8 cellular contexts compared by ENCODE assay signal in genomic region chr17:44775136-44775837, GRCh38. TPM values are rescaled to one million over a fixed set of nuclear protein-coding genes. Genes with fewer than 3 reads are reported as not detected.
DNase-seq lines count a peak whose midpoint lies in the region; ATAC-seq and TF ChIP-seq lines count a peak whose summit lies in the region.

No MANE protein-coding gene starts in this region.

- 0% methylated on average over 16 of the region's 50 CpGs for WGBS in right lobe of liver (ENCODE audit: insufficient coverage, low coverage, low lambda C conversion rate, missing lambda C conversion rate)

- ATAC-seq in GM19043 (IDR thresholded peaks at IDR 0.05; ENCODE audit: low read depth, unreplicated experiment) (peak; percentile 92), HG03354 (IDR thresholded peaks at IDR 0.05; ENCODE audit: poor library complexity, severe bottlenecking, unreplicated experiment) (peak; percentile 86), right lobe of liver (peak; percentile 93 to 96 (median 95))

- H3K9me3 ChIP-seq in right lobe of liver = no peaks in the 10 kb centered on the region

- peak overlapping the region; percentile 45 to 59 (median 57) for H3K4me3 ChIP-seq in right lobe of liver

- H3K27ac Mint-ChIP-seq in activated CD4-positive, alpha-beta T cell treated with anti-CD3 and anti-CD28 coated beads, Interleukin-2, amount 10 ng/mL, durations not matched to agents 24 days and 14 days = peak overlapping the region; percentile 81

- no peaks in the 10 kb centered on the region for H3K36me3 Mint-ChIP-seq in activated CD4-positive, alpha-beta T cell treated with anti-CD3 and anti-CD28 coated beads, Interleukin-2, amount 10 ng/mL, durations not matched to agents 24 days and 14 days (ENCODE audit: low read depth)

- TF ChIP-seq CTCF in right lobe of liver (IDR thresholded peaks at IDR 0.05) = no peak

- peaks cover 14% of the 10 kb centered on the region for H3K4me1 Mint-ChIP-seq in activated CD4-positive, alpha-beta T cell treated with anti-CD3 and anti-CD28 coated beads, Interleukin-2, amount 10 ng/mL, durations not matched to agents 24 days and 14 days

- intact Hi-C loops in activated CD4-positive, alpha-beta T cell treated with anti-CD3 and anti-CD28 coated beads, Interleukin-2, amount 10 ng/mL, durations not matched to agents 24 days and 14 days (cut with micrococcal nuclease) = loop anchor here (1.0 to 10.0 kb wide), 4 partner anchors 54 to 248 kb away; no protein-coding TSS in a partner anchor
- intact Hi-C loops in right lobe of liver (cut with DNase I) = loop anchor here (2.0 to 10.0 kb wide), 3 partner anchors 90 to 340 kb away; no protein-coding TSS in a partner anchor

- no peaks in the 10 kb centered on the region for H3K36me3 ChIP-seq in right lobe of liver

- peaks cover 0 to 13% (median 3%) of the 10 kb centered on the region in 4 donors for H3K4me1 ChIP-seq in right lobe of liver

- no peaks in the 10 kb centered on the region for H3K9me3 Mint-ChIP-seq in activated CD4-positive, alpha-beta T cell treated with anti-CD3 and anti-CD28 coated beads, Interleukin-2, amount 10 ng/mL, durations not matched to agents 24 days and 14 days

- DNase-seq in Ammon's horn (ENCODE audit: low spot score) (peak; percentile 99), NCI-H510A (lab: John Stamatoyannopoulos, UW) (peak; percentile 97), dedifferentiated amniotic fluid mesenchymal stem cell (ENCODE audit: extremely low spot score) (peak; percentile 92), right lobe of liver (peak; percentile 97 to 98 (median 98))
- peak; percentile 99 for DNase-seq in activated CD4-positive, alpha-beta T cell treated with anti-CD3 and anti-CD28 coated beads, Interleukin-2, amount 10 ng/mL, durations not matched to agents 24 days and 14 days
- DNase-seq in stimulated activated CD4-positive, alpha-beta T cell treated with anti-CD3 and anti-CD28 coated beads, Interleukin-4, amount 100 ng/mL, for 1 hour = peak; percentile 97

- H3K27me3 Mint-ChIP-seq in activated CD4-positive, alpha-beta T cell treated with anti-CD3 and anti-CD28 coated beads, Interleukin-2, amount 10 ng/mL, durations not matched to agents 24 days and 14 days = peaks cover 8% of the 10 kb centered on the region

- H3K4me3 Mint-ChIP-seq in activated CD4-positive, alpha-beta T cell treated with anti-CD3 and anti-CD28 coated beads, Interleukin-2, amount 10 ng/mL, durations not matched to agents 24 days and 14 days = peak overlapping the region; percentile 88

- H3K27me3 ChIP-seq in right lobe of liver = no peaks in the 10 kb centered on the region

- no peak overlapping the region for H3K27ac ChIP-seq in right lobe of liver

- no peak for TF ChIP-seq POLR2A in right lobe of liver (IDR thresholded peaks at IDR 0.05)

RNA-seq across cellular contexts. Expression of gene ADAM11, which starts 16.5 kb away (rescaled TPM):
- 0.12 TPM in 2 replicates for total RNA-seq in activated CD4-positive, alpha-beta T cell treated with anti-CD3 and anti-CD28 coated beads, Interleukin-2, amount 10 ng/mL, durations not matched to agents 24 days and 14 days
- total RNA-seq in right lobe of liver = under 1 TPM in 4 of 6 experiments, not detected in 2; 0.04 to 0.12 (median 0.08) TPM

RNA-seq across cellular contexts. Expression of gene GJC1, which starts 54.8 kb away (rescaled TPM):
- 6.1 and 7.5 TPM in 2 replicates for total RNA-seq in activated CD4-positive, alpha-beta T cell treated with anti-CD3 and anti-CD28 coated beads, Interleukin-2, amount 10 ng/mL, durations not matched to agents 24 days and 14 days
- total RNA-seq in right lobe of liver = under 1 TPM; 0.18 to 0.84 (median 0.33) TPM
